In the genomic region with DNA sequence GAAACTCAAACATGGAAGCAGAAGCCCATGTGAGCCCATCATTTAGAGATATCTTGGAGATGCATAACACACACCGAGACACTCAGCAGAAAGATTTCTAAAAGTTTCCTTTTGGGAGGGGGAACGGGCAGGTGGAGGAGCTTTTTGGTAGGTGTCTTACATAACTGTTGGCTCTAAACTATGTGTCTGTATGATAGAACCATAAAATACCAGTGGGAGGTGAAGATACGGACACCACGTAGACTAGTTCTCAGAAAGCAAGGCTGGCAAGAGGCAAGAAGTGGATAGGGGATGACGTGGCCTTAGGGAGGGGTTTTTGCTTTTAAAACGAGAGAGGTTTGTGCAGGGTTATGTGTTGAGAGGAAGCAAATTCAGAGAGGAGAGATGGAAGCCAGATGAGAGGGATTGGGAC, we compare ENCODE assay signal across 1 cellular context.
A peak's percentile ranks its signal among the peaks of the same experiment; 100 is the strongest.
TF ChIP-seq lines count a peak whose summit lies in the region.

No MANE protein-coding gene starts in this region.

TF ChIP-seq in K562, 482 proteins besides CTCF, POLR2A, EP300 and RAD21 (continued from another document and continues in another):
- TF ChIP-seq, protein P1, sequence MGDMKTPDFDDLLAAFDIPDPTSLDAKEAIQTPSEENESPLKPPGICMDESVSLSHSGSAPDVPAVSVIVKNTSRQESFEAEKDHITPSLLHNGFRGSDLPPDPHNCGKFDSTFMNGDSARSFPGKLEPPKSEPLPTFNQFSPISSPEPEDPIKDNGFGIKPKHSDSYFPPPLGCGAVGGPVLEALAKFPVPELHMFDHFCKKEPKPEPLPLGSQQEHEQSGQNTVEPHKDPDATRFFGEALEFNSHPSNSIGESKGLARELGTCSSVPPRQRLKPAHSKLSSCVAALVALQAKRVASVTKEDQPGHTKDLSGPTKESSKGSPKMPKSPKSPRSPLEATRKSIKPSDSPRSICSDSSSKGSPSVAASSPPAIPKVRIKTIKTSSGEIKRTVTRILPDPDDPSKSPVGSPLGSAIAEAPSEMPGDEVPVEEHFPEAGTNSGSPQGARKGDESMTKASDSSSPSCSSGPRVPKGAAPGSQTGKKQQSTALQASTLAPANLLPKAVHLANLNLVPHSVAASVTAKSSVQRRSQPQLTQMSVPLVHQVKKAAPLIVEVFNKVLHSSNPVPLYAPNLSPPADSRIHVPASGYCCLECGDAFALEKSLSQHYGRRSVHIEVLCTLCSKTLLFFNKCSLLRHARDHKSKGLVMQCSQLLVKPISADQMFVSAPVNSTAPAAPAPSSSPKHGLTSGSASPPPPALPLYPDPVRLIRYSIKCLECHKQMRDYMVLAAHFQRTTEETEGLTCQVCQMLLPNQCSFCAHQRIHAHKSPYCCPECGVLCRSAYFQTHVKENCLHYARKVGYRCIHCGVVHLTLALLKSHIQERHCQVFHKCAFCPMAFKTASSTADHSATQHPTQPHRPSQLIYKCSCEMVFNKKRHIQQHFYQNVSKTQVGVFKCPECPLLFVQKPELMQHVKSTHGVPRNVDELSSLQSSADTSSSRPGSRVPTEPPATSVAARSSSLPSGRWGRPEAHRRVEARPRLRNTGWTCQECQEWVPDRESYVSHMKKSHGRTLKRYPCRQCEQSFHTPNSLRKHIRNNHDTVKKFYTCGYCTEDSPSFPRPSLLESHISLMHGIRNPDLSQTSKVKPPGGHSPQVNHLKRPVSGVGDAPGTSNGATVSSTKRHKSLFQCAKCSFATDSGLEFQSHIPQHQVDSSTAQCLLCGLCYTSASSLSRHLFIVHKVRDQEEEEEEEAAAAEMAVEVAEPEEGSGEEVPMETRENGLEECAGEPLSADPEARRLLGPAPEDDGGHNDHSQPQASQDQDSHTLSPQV (IDR thresholded peaks at IDR 0.05), result peak; percentile 77
- TF ChIP-seq FOS (IDR thresholded peaks at IDR 0.05; ENCODE audit: extremely low read depth, insufficient read length) (no peak), TARDBP (IDR thresholded peaks at IDR 0.05) (no peak), JUND (IDR thresholded peaks at IDR 0.05; ENCODE audit: borderline replicate concordance, low read depth, low read length) (peak; percentile 83), JUND (tag; IDR thresholded peaks at IDR 0.05; ENCODE audit: borderline replicate concordance, low read depth, low read length) (peak; percentile 71; the same call in 1 of the 3 replicates), ZNF133 (CRISPR knock-in tag; IDR thresholded peaks at IDR 0.05) (no peak), RFX5 (IDR thresholded peaks at IDR 0.05; ENCODE audit: low read depth, low read length) (no peak), ATF1 (CRISPR knock-in tag; IDR thresholded peaks at IDR 0.05) (no peak), ATF1 (tag; IDR thresholded peaks at IDR 0.05) (peak; percentile 79), PRMT5 (CRISPR knock-in tag; IDR thresholded peaks at IDR 0.05) (no peak), SRSF9 (IDR thresholded peaks at IDR 0.05; ENCODE audit: borderline replicate concordance, low read depth, low read length) (no peak), STAT5B (CRISPR knock-in tag; IDR thresholded peaks at IDR 0.05) (no peak), SMAD2 (IDR thresholded peaks at IDR 0.05; ENCODE audit: low read depth, low read length) (no peak), ZNF41 (CRISPR knock-in tag; conservative IDR thresholded peaks at IDR 0.05) (no peak), PTBP1 (IDR thresholded peaks at IDR 0.05; ENCODE audit: low read depth, low read length) (no peak), ZNF324 (CRISPR knock-in tag; IDR thresholded peaks at IDR 0.05) (no peak), ZNF143 (CRISPR knock-in tag; IDR thresholded peaks at IDR 0.05) (no peak), STAT5A (IDR thresholded peaks at IDR 0.05; ENCODE audit: borderline replicate concordance, low read length) (peak; percentile 87), ZNF584 (CRISPR knock-in tag; IDR thresholded peaks at IDR 0.05; ENCODE audit: low read depth) (no peak), C11orf30 (IDR thresholded peaks at IDR 0.05; ENCODE audit: low read depth) (peak; percentile 36; the same call in 1 of the 2 replicates), SUPT5H (IDR thresholded peaks at IDR 0.05) (0 out of 2 replicates have a peak, but pooled peaks have one; percentile 35), OTX1 (CRISPR knock-in tag; IDR thresholded peaks at IDR 0.05) (no peak), ZNF316 (IDR thresholded peaks at IDR 0.05) (peak; percentile 28), DNMT1 (IDR thresholded peaks at IDR 0.05) (no peak), TOE1 (IDR thresholded peaks at IDR 0.05; ENCODE audit: borderline replicate concordance) (0 out of 2 replicates have a peak, but pooled peaks have one; percentile 64), TOE1 (CRISPR knock-in tag; IDR thresholded peaks at IDR 0.05; ENCODE audit: borderline replicate concordance, low read depth) (no peak), SMAD3 (CRISPR knock-in tag; conservative IDR thresholded peaks at IDR 0.05) (no peak), DIDO1 (tag; IDR thresholded peaks at IDR 0.05; ENCODE audit: low read depth) (no peak), ADNP (tag; IDR thresholded peaks at IDR 0.05) (no peak), KAT7 (CRISPR knock-in tag; IDR thresholded peaks at IDR 0.05; ENCODE audit: borderline replicate concordance) (no peak), LEF1 (IDR thresholded peaks at IDR 0.05) (no peak), CREBBP (IDR thresholded peaks at IDR 0.05; ENCODE audit: low read depth, low read length) (no peak), EP400 (IDR thresholded peaks at IDR 0.05) (peak; percentile 86), FOXA1 (IDR thresholded peaks at IDR 0.05; ENCODE audit: borderline replicate concordance) (no peak), TEAD1 (CRISPR knock-in tag; IDR thresholded peaks at IDR 0.05) (no peak), ILF3 (IDR thresholded peaks at IDR 0.05; ENCODE audit: borderline replicate concordance) (no peak), RNF2 (IDR thresholded peaks at IDR 0.05) (no peak), HEY1 (CRISPR knock-in tag; IDR thresholded peaks at IDR 0.05; ENCODE audit: borderline replicate concordance) (0 out of 2 replicates have a peak, but pooled peaks have one; percentile 51), ZNF444 (CRISPR knock-in tag; IDR thresholded peaks at IDR 0.05) (no peak), ARNT (IDR thresholded peaks at IDR 0.05) (peak; percentile 41 to 62; a peak in 1 of 4 replicates), NR2C1 (IDR thresholded peaks at IDR 0.05) (0 out of 2 replicates have a peak, but pooled peaks have one; percentile 33), NR2C1 (tag; IDR thresholded peaks at IDR 0.05) (no peak), TAL1 (IDR thresholded peaks at IDR 0.05) (peak; percentile 73; the same call in 1 of the 2 replicates), GTF2F1 (IDR thresholded peaks at IDR 0.05; ENCODE audit: low read depth, low read length) (no peak), HDAC1 (IDR thresholded peaks at IDR 0.05) (peak in 1 of 2 experiments; percentile 72; a peak in 2 of 4 replicates), CBFA2T3 (IDR thresholded peaks at IDR 0.05) (peak; percentile 87), KLF10 (CRISPR knock-in tag; IDR thresholded peaks at IDR 0.05) (no peak), BRD4 (IDR thresholded peaks at IDR 0.05) (no peak), STAG1 (CRISPR knock-in tag; IDR thresholded peaks at IDR 0.05; ENCODE audit: borderline replicate concordance) (no peak), MTA3 (IDR thresholded peaks at IDR 0.05; ENCODE audit: borderline replicate concordance) (peak; percentile 56; the same call in 1 of the 2 replicates), ESRRB (CRISPR knock-in tag; IDR thresholded peaks at IDR 0.05; ENCODE audit: borderline replicate concordance) (no peak), RCOR1 (IDR thresholded peaks at IDR 0.05; ENCODE audit: borderline replicate concordance in 1 of 2, low read depth in 2 of 2, low read length in 2 of 2) (peak in 1 of 2 experiments; percentile 42; a peak in 1 of 4 replicates)
- TF ChIP-seq, protein P2, sequence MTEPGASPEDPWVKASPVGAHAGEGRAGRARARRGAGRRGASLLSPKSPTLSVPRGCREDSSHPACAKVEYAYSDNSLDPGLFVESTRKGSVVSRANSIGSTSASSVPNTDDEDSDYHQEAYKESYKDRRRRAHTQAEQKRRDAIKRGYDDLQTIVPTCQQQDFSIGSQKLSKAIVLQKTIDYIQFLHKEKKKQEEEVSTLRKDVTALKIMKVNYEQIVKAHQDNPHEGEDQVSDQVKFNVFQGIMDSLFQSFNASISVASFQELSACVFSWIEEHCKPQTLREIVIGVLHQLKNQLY (CRISPR knock-in tag; conservative IDR thresholded peaks at IDR 0.05), result no peak
- TF ChIP-seq, protein P3, sequence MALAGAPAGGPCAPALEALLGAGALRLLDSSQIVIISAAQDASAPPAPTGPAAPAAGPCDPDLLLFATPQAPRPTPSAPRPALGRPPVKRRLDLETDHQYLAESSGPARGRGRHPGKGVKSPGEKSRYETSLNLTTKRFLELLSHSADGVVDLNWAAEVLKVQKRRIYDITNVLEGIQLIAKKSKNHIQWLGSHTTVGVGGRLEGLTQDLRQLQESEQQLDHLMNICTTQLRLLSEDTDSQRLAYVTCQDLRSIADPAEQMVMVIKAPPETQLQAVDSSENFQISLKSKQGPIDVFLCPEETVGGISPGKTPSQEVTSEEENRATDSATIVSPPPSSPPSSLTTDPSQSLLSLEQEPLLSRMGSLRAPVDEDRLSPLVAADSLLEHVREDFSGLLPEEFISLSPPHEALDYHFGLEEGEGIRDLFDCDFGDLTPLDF (CRISPR knock-in tag; IDR thresholded peaks at IDR 0.05), result no peak
- TF ChIP-seq, protein P4, sequence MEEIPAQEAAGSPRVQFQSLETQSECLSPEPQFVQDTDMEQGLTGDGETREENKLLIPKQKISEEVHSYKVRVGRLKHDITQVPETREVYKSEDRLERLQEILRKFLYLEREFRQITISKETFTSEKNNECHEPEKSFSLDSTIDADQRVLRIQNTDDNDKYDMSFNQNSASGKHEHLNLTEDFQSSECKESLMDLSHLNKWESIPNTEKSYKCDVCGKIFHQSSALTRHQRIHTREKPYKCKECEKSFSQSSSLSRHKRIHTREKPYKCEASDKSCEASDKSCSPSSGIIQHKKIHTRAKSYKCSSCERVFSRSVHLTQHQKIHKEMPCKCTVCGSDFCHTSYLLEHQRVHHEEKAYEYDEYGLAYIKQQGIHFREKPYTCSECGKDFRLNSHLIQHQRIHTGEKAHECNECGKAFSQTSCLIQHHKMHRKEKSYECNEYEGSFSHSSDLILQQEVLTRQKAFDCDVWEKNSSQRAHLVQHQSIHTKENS (CRISPR knock-in tag; IDR thresholded peaks at IDR 0.05), result no peak
- TF ChIP-seq, protein P5, sequence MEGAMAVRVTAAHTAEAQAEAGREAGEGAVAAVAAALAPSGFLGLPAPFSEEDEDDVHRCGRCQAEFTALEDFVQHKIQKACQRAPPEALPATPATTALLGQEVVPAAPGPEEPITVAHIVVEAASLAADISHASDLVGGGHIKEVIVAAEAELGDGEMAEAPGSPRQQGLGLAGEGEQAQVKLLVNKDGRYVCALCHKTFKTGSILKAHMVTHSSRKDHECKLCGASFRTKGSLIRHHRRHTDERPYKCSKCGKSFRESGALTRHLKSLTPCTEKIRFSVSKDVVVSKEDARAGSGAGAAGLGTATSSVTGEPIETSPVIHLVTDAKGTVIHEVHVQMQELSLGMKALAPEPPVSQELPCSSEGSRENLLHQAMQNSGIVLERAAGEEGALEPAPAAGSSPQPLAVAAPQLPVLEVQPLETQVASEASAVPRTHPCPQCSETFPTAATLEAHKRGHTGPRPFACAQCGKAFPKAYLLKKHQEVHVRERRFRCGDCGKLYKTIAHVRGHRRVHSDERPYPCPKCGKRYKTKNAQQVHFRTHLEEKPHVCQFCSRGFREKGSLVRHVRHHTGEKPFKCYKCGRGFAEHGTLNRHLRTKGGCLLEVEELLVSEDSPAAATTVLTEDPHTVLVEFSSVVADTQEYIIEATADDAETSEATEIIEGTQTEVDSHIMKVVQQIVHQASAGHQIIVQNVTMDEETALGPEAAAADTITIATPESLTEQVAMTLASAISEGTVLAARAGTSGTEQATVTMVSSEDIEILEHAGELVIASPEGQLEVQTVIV (CRISPR knock-in tag; IDR thresholded peaks at IDR 0.05; ENCODE audit: borderline replicate concordance), result no peak
- TF ChIP-seq, protein P6, sequence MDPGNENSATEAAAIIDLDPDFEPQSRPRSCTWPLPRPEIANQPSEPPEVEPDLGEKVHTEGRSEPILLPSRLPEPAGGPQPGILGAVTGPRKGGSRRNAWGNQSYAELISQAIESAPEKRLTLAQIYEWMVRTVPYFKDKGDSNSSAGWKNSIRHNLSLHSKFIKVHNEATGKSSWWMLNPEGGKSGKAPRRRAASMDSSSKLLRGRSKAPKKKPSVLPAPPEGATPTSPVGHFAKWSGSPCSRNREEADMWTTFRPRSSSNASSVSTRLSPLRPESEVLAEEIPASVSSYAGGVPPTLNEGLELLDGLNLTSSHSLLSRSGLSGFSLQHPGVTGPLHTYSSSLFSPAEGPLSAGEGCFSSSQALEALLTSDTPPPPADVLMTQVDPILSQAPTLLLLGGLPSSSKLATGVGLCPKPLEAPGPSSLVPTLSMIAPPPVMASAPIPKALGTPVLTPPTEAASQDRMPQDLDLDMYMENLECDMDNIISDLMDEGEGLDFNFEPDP (CRISPR knock-in tag; IDR thresholded peaks at IDR 0.05), result no peak
- TF ChIP-seq, protein P7, sequence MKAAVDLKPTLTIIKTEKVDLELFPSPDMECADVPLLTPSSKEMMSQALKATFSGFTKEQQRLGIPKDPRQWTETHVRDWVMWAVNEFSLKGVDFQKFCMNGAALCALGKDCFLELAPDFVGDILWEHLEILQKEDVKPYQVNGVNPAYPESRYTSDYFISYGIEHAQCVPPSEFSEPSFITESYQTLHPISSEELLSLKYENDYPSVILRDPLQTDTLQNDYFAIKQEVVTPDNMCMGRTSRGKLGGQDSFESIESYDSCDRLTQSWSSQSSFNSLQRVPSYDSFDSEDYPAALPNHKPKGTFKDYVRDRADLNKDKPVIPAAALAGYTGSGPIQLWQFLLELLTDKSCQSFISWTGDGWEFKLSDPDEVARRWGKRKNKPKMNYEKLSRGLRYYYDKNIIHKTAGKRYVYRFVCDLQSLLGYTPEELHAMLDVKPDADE (conservative IDR thresholded peaks at IDR 0.05; ENCODE audit: control insufficient read depth, low read depth, low read length), result no peak
- TF ChIP-seq, protein P8, sequence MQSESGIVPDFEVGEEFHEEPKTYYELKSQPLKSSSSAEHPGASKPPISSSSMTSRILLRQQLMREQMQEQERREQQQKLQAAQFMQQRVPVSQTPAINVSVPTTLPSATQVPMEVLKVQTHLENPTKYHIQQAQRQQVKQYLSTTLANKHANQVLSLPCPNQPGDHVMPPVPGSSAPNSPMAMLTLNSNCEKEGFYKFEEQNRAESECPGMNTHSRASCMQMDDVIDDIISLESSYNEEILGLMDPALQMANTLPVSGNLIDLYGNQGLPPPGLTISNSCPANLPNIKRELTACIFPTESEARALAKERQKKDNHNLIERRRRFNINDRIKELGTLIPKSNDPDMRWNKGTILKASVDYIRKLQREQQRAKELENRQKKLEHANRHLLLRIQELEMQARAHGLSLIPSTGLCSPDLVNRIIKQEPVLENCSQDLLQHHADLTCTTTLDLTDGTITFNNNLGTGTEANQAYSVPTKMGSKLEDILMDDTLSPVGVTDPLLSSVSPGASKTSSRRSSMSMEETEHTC (IDR thresholded peaks at IDR 0.05), result no peak
- TF ChIP-seq, protein P9, sequence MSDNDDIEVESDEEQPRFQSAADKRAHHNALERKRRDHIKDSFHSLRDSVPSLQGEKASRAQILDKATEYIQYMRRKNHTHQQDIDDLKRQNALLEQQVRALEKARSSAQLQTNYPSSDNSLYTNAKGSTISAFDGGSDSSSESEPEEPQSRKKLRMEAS (CRISPR knock-in tag; IDR thresholded peaks at IDR 0.05), result no peak
- TF ChIP-seq, protein P10, sequence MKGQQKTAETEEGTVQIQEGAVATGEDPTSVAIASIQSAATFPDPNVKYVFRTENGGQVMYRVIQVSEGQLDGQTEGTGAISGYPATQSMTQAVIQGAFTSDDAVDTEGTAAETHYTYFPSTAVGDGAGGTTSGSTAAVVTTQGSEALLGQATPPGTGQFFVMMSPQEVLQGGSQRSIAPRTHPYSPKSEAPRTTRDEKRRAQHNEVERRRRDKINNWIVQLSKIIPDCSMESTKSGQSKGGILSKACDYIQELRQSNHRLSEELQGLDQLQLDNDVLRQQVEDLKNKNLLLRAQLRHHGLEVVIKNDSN (CRISPR knock-in tag; IDR thresholded peaks at IDR 0.05), result no peak
